ENCODE assay signal across 8 cellular contexts in genomic region chr20:46118481-46119020, GRCh38. TPM values are rescaled to one million over a fixed set of nuclear protein-coding genes. Genes with fewer than 3 reads are reported as not detected.
DNase-seq lines count a peak whose midpoint lies in the region; ATAC-seq lines count a peak whose summit lies in the region.

No MANE protein-coding gene starts in this region.

- H3K4me1 Mint-ChIP-seq in activated naive CD4-positive, alpha-beta T cell treated with anti-CD3 and anti-CD28 coated beads, Interleukin-2, amount 50 U/mL, for 24 hours: peaks cover 26% of the 10 kb centered on the region
- peaks cover 40 to 61% of the 10 kb centered on the region in 2 donors for H3K4me1 Mint-ChIP-seq in stimulated activated naive B cell treated with anti-CD40 and anti-IgM and Interleukin-4, amounts not matched to agents 10 μg/mL and 1 μg/mL and 100 μg/mL, for 72 hours

- H3K36me3 Mint-ChIP-seq in activated naive CD4-positive, alpha-beta T cell treated with anti-CD3 and anti-CD28 coated beads, Interleukin-2, amount 50 U/mL, for 24 hours: peaks cover under 1% of the 10 kb centered on the region
- peaks cover 43 to 52% of the 10 kb centered on the region in 2 donors for H3K36me3 Mint-ChIP-seq in stimulated activated naive B cell treated with anti-CD40 and anti-IgM and Interleukin-4, amounts not matched to agents 10 μg/mL and 1 μg/mL and 100 μg/mL, for 72 hours

- H3K9me3 Mint-ChIP-seq in activated naive CD4-positive, alpha-beta T cell treated with anti-CD3 and anti-CD28 coated beads, Interleukin-2, amount 50 U/mL, for 24 hours: no peaks in the 10 kb centered on the region
- H3K9me3 Mint-ChIP-seq in stimulated activated naive B cell treated with anti-CD40 and anti-IgM and Interleukin-4, amounts not matched to agents 10 μg/mL and 1 μg/mL and 100 μg/mL, for 72 hours: no peaks in the 10 kb centered on the region

- 16 to 37% (median 18%) methylated on average over 14 to 15 of the region's 15 CpGs for WGBS in adipose tissue, 3 donors

- H3K4me3 Mint-ChIP-seq in activated naive CD4-positive, alpha-beta T cell treated with anti-CD3 and anti-CD28 coated beads, Interleukin-2, amount 50 U/mL, for 24 hours: peak overlapping the region; percentile 96
- H3K4me3 Mint-ChIP-seq in stimulated activated naive B cell treated with anti-CD40 and anti-IgM and Interleukin-4, amounts not matched to agents 10 μg/mL and 1 μg/mL and 100 μg/mL, for 72 hours: peak overlapping the region; percentile 94 to 100

- H3K27me3 Mint-ChIP-seq in activated naive CD4-positive, alpha-beta T cell treated with anti-CD3 and anti-CD28 coated beads, Interleukin-2, amount 50 U/mL, for 24 hours: no peaks in the 10 kb centered on the region
- no peaks in the 10 kb centered on the region for H3K27me3 Mint-ChIP-seq in stimulated activated naive B cell treated with anti-CD40 and anti-IgM and Interleukin-4, amounts not matched to agents 10 μg/mL and 1 μg/mL and 100 μg/mL, for 72 hours

- no peak for DNase-seq in activated naive CD4-positive, alpha-beta T cell treated with anti-CD3 and anti-CD28 coated beads, Interleukin-2, amount 50 U/mL, for 16 hours
- DNase-seq in iPS-NIHi11 (ENCODE audit: low spot score): peak; percentile 73
- peak; percentile 56 for DNase-seq in stimulated activated naive B cell treated with anti-CD40 and anti-IgM and Interleukin-4, amounts not matched to agents 10 μg/mL and 1 μg/mL and 100 μg/mL, for 72 hours
- DNase-seq in DMS53 (lab: John Stamatoyannopoulos, UW): no peak
- DNase-seq in MV-4-11 (lab: John Stamatoyannopoulos, UW): no peak

- H3K27ac ChIP-seq in adipose tissue (ENCODE audit: low read depth, low read length): peak overlapping the region; percentile 34

- no peak overlapping the region for H3K27ac Mint-ChIP-seq in activated naive CD4-positive, alpha-beta T cell treated with anti-CD3 and anti-CD28 coated beads, Interleukin-2, amount 50 U/mL, for 24 hours
- H3K27ac Mint-ChIP-seq in stimulated activated naive B cell treated with anti-CD40 and anti-IgM and Interleukin-4, amounts not matched to agents 10 μg/mL and 1 μg/mL and 100 μg/mL, for 72 hours: peak overlapping the region; percentile 100

- peak; percentile 37 for ATAC-seq in HG03196 (IDR thresholded peaks at IDR 0.05; ENCODE audit: unreplicated experiment)
- peak; percentile 63 to 70 for ATAC-seq in stimulated activated naive B cell treated with anti-CD40 and anti-IgM and Interleukin-4, amounts not matched to agents 10 μg/mL and 1 μg/mL and 100 μg/mL, for 72 hours (replicated peaks)

RNA-seq across cellular contexts. Expression of gene CD40, which starts 0.4 kb away (rescaled TPM):
- polyA plus RNA-seq in adipose tissue: 10 to 100 TPM; 15.6 to 39.4 (median 21.1) TPM

RNA-seq across cellular contexts. Expression of gene NCOA5, which starts 28.8 kb away (rescaled TPM):
- 10 to 100 TPM in 2 of 3 donors, 1 to 10 TPM in 1; 9.4 to 14.3 (median 14.1) TPM for polyA plus RNA-seq in adipose tissue

Comparison
In these comparisons a context has a peak if more than half of its experiments do, and no peak if none do; other contexts are left out.
1. DNase-seq: peak in iPS-NIHi11 (single experiment) and stimulated activated naive B cell treated with anti-CD40 and anti-IgM and Interleukin-4, amounts not matched to agents 10 μg/mL and 1 μg/mL and 100 μg/mL, for 72 hours (single experiment); none in activated naive CD4-positive, alpha-beta T cell treated with anti-CD3 and anti-CD28 coated beads, Interleukin-2, amount 50 U/mL, for 16 hours (single experiment), DMS53 (single experiment) and MV-4-11 (single experiment).